In genomic region chrX:113522814-113523213, GRCh38 we compare ENCODE assay signal across 1 cellular context.
TF ChIP-seq lines count a peak whose summit lies in the region.

No MANE protein-coding gene starts in this region.

TF ChIP-seq in HepG2, 621 proteins besides CTCF, POLR2A, EP300 and RAD21 (continued from another document):
- TF ChIP-seq, protein P1, sequence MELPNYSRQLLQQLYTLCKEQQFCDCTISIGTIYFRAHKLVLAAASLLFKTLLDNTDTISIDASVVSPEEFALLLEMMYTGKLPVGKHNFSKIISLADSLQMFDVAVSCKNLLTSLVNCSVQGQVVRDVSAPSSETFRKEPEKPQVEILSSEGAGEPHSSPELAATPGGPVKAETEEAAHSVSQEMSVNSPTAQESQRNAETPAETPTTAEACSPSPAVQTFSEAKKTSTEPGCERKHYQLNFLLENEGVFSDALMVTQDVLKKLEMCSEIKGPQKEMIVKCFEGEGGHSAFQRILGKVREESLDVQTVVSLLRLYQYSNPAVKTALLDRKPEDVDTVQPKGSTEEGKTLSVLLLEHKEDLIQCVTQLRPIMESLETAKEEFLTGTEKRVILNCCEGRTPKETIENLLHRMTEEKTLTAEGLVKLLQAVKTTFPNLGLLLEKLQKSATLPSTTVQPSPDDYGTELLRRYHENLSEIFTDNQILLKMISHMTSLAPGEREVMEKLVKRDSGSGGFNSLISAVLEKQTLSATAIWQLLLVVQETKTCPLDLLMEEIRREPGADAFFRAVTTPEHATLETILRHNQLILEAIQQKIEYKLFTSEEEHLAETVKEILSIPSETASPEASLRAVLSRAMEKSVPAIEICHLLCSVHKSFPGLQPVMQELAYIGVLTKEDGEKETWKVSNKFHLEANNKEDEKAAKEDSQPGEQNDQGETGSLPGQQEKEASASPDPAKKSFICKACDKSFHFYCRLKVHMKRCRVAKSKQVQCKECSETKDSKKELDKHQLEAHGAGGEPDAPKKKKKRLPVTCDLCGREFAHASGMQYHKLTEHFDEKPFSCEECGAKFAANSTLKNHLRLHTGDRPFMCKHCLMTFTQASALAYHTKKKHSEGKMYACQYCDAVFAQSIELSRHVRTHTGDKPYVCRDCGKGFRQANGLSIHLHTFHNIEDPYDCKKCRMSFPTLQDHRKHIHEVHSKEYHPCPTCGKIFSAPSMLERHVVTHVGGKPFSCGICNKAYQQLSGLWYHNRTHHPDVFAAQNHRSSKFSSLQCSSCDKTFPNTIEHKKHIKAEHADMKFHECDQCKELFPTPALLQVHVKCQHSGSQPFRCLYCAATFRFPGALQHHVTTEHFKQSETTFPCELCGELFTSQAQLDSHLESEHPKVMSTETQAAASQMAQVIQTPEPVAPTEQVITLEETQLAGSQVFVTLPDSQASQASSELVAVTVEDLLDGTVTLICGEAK (IDR thresholded peaks at IDR 0.05), result no peak
- TF ChIP-seq, protein P1 (CRISPR knock-in tag; IDR thresholded peaks at IDR 0.05), result no peak
- no peak for TF ChIP-seq MED13 (CRISPR knock-in tag; IDR thresholded peaks at IDR 0.05)
- TF ChIP-seq KDM2A (CRISPR knock-in tag; IDR thresholded peaks at IDR 0.05; ENCODE audit: borderline replicate concordance, low read depth), result no peak
- TF ChIP-seq SP4 (CRISPR knock-in tag; IDR thresholded peaks at IDR 0.05), result no peak
TF ChIP-seq in HepG2: peak in this region for 0.
